ENCODE assay signal across 30 cellular contexts in the genomic region with DNA sequence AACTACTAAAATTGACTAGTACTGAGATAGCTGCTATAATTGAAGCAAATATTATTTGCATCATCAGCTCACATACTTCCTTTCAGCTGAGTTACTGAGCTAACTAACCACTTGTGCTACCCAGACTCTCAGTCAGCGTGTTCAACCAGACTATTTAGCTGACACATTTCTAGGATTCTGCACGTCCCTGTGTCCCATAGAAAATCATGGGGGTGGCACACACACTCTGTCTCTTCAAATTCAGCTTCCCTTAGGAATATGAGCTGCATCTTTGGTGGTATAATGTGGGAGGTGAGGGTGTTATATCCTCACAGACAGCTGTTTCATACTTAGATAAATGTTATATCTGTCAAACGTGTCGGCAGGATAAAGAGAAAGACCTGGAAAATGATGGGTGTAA.
"Had no signal": no experiment of that assay in that cellular context is flagged by ENCODE, and none has a peak within 500 bp of the region (broad histone marks: within the 10 kb centered on the region; RNA-seq: fewer than 3 reads in every experiment).

No MANE protein-coding gene starts in this region.

- H3K9me3 ChIP-seq: adrenal gland, ascending aorta, body of pancreas, breast epithelium had no signal

- H3K4me3 ChIP-seq: adrenal gland, ascending aorta, body of pancreas, breast epithelium, cardiac muscle cell had no signal

- H3K36me3 ChIP-seq: adrenal gland, ascending aorta, brain microvascular endothelial cell, breast epithelium, cardiac muscle cell had no signal

- ATAC-seq: activated naive CD4-positive, alpha-beta T cell treated with anti-CD3 and anti-CD28 coated beads, Interleukin-2, amount 50 U/mL, for 72 hours; activated naive CD8-positive, alpha-beta T cell treated with anti-CD3 and anti-CD28 coated beads, Interleukin-2, amount 50 U/mL, for 24 hours; activated T-cell treated with anti-CD3 and anti-CD28 coated beads, Interleukin-2, amount 50 U/mL, for 4 hours; activated T-cell treated with anti-CD3 and anti-CD28 coated beads, Interleukin-2, amount 50 U/mL, for 72 hours; activated T-helper 17 cell treated with anti-CD3 and anti-CD28 coated beads, Interleukin-2, amount 50 U/mL, for 72 hours; body of pancreas had no signal

- H3K4me1 ChIP-seq: adrenal gland, ascending aorta, body of pancreas, breast epithelium had no signal

- DNase-seq: activated effector memory CD4-positive, alpha-beta T cell treated with anti-CD3 and anti-CD28 coated beads, Interleukin-2, amount 50 U/mL, for 16 hours; activated effector memory CD4-positive, alpha-beta T cell treated with Interleukin-2 at 50 U/mL for 16 hours; activated gamma-delta T cell; activated gamma-delta T cell treated with Interleukin-2 at 50 U/mL for 16 hours; activated naive CD4-positive, alpha-beta T cell; activated naive CD4-positive, alpha-beta T cell treated with anti-CD3 and anti-CD28 coated beads for 36 hours; activated naive CD4-positive, alpha-beta T cell treated with anti-CD3 and anti-CD28 coated beads, Interleukin-2, amount 10 ng/mL, durations not matched to agents 7 days and 5 days; activated naive CD4-positive, alpha-beta T cell treated with anti-CD3 and anti-CD28 coated beads, Interleukin-2, amount 50 U/mL, for 16 hours; activated naive CD4-positive, alpha-beta T cell treated with Interleukin-2 at 50 U/mL for 16 hours; activated naive CD8-positive, alpha-beta T cell treated with anti-CD3 and anti-CD28 coated beads for 36 hours; activated naive CD8-positive, alpha-beta T cell treated with anti-CD3 and anti-CD28 coated beads, Interleukin-2, amount 10 ng/mL, durations not matched to agents 7 days and 5 days; activated naive CD8-positive, alpha-beta T cell treated with anti-CD3 and anti-CD28 coated beads, Interleukin-2, amount 50 U/mL, for 24 hours; activated T-cell treated with anti-CD3 and anti-CD28 coated beads for 4 hours; activated T-cell treated with anti-CD3 and anti-CD28 coated beads, Interleukin-2, amount 50 U/mL, for 1 hour; activated T-cell treated with anti-CD3 and anti-CD28 coated beads, Interleukin-2, amount 50 U/mL, for 24 hours; activated T-cell treated with anti-CD3 and anti-CD28 coated beads, Interleukin-2, amount 50 U/mL, for 4 hours; activated T-cell treated with anti-CD3 and anti-CD28 coated beads, Interleukin-2, amount 50 U/mL, for 48 hours; activated T-cell treated with anti-CD3 and anti-CD28 coated beads, Interleukin-2, amount 50 U/mL, for 72 hours; adrenal gland; amniotic stem cell; aorta; body of pancreas; brain microvascular endothelial cell; central memory CD4-positive, alpha-beta T cell; cerebellar nuclear complex had no signal

- H3K27me3 ChIP-seq: adrenal gland, ascending aorta, body of pancreas, brain microvascular endothelial cell, breast epithelium, cardiac muscle cell had no signal

- H3K27ac ChIP-seq: adrenal gland, ascending aorta, body of pancreas, brain microvascular endothelial cell, breast epithelium, cardiac muscle cell had no signal
